Comparison of ENCODE assay signal across 3 cellular contexts in genomic region chr7:71312755-71313490, GRCh38.
TF ChIP-seq lines count a peak whose summit lies in the region.

No MANE protein-coding gene starts in this region.

TF ChIP-seq in GM23338, 12 proteins besides CTCF, POLR2A, EP300 and RAD21:
- TF ChIP-seq CREB1 (CRISPR knock-in tag; IDR thresholded peaks at IDR 0.05; ENCODE audit: low read depth) (no peak), EZH2phosphoT487 (IDR thresholded peaks at IDR 0.05; ENCODE audit: unreplicated experiment) (no peak), ZNF114 (CRISPR knock-in tag; IDR thresholded peaks at IDR 0.05) (no peak), EZH2 (IDR thresholded peaks at IDR 0.05; ENCODE audit: low read depth, unreplicated experiment) (no peak), ETS1 (IDR thresholded peaks at IDR 0.05) (no peak), STAT1 (IDR thresholded peaks at IDR 0.05; ENCODE audit: unreplicated experiment) (no peak), REST (IDR thresholded peaks at IDR 0.05; ENCODE audit: unreplicated experiment) (no peak)

TF ChIP-seq in IMR-90, 13 proteins besides CTCF, POLR2A, EP300 and RAD21:
- TF ChIP-seq MAFK (IDR thresholded peaks at IDR 0.05; ENCODE audit: low read depth, low read length) (0 out of 2 replicates have a peak, but pooled peaks have one; percentile 25), NFE2L2 (IDR thresholded peaks at IDR 0.05; ENCODE audit: low read depth, low read length) (no peak)

TF ChIP-seq in H1, 55 proteins besides CTCF, POLR2A, EP300 and RAD21:
- TF ChIP-seq KDM1A (IDR thresholded peaks at IDR 0.05; ENCODE audit: borderline replicate concordance, low read length): peak; percentile 62; the same call in 1 of the 2 replicates
- no peak for TF ChIP-seq HDAC6 (IDR thresholded peaks at IDR 0.05; ENCODE audit: low read depth, low read length)
- no peak for TF ChIP-seq RNF2 (IDR thresholded peaks at IDR 0.05; ENCODE audit: borderline replicate concordance, low read depth, low read length, missing control alignments, poor library complexity, severe bottlenecking)
- TF ChIP-seq BRCA1 (IDR thresholded peaks at IDR 0.05; ENCODE audit: low read depth, low read length): no peak
- no peak for TF ChIP-seq RXRA (IDR thresholded peaks at IDR 0.05; ENCODE audit: insufficient read depth, low read depth, low read length)
